In genomic region chr9:136006169-136006568, GRCh38 we compare ENCODE assay signal across 16 cellular contexts. TPM values are rescaled to one million over a fixed set of nuclear protein-coding genes. Genes with fewer than 3 reads are reported as not detected.
DNase-seq lines count a peak whose midpoint lies in the region; ATAC-seq and TF ChIP-seq lines count a peak whose summit lies in the region.
"Had no signal": no experiment of that assay in that cellular context is flagged by ENCODE, and none has a peak within 500 bp of the region (broad histone marks: within the 10 kb centered on the region; RNA-seq: fewer than 3 reads in every experiment).

No MANE protein-coding gene starts in this region.

- H4K8ac ChIP-seq in neuronal stem cell (ENCODE audit: low read depth, low read length) = peak overlapping the region; percentile 55

- 91% methylated on average over 7 of the region's 7 CpGs for WGBS in right cardiac atrium
- WGBS in hepatocyte (ENCODE audit: low lambda C conversion rate, missing lambda C conversion rate) = 96% methylated on average over 6 of the region's 7 CpGs
- no CpG with 5 or more reads among the region's 7 CpGs for WGBS in neuronal stem cell (ENCODE audit: extremely low coverage in 2 of 2, insufficient read length in 2 of 2, insufficient replicate concordance in 1 of 2), 2 donors

- H4K20me1 ChIP-seq in hepatocyte (ENCODE audit: insufficient read depth, poor library complexity, severe bottlenecking) = no peaks in the 10 kb centered on the region
- H4K20me1 ChIP-seq: BLaER1 had no signal

- H3K4ac ChIP-seq in neuronal stem cell (ENCODE audit: low read length) = no peak overlapping the region

- H3K18ac ChIP-seq in neuronal stem cell (ENCODE audit: low read length) = peak overlapping the region; percentile 86

- peaks cover 2% of the 10 kb centered on the region for H3K4me1 ChIP-seq in right cardiac atrium (ENCODE audit: control insufficient read depth, insufficient read depth, low read length)
- peaks cover 49% of the 10 kb centered on the region for H3K4me1 ChIP-seq in hepatocyte (ENCODE audit: insufficient read depth)
- H3K4me1 ChIP-seq in neuronal stem cell (ENCODE audit: control insufficient read depth in 2 of 2, insufficient read depth in 1 of 2, low read depth in 1 of 2, low read length in 2 of 2) = peaks cover 57 to 69% of the 10 kb centered on the region in 2 donors

- peak overlapping the region; percentile 100 for H2AK5ac ChIP-seq in neuronal stem cell (ENCODE audit: low read depth, low read length)

- ATAC-seq in right cardiac atrium (no peak), left ventricle myocardium superior (no peak), HG02678 (IDR thresholded peaks at IDR 0.05; ENCODE audit: unreplicated experiment) (no peak)
- ATAC-seq: HCT116 had no signal

- H3K4me3 ChIP-seq in right cardiac atrium (ENCODE audit: low read length) = no peak overlapping the region
- no peak overlapping the region for H3K4me3 ChIP-seq in SK-N-MC
- no peak overlapping the region for H3K4me3 ChIP-seq in hepatocyte
- H3K4me3 ChIP-seq in neuronal stem cell (ENCODE audit: low read length in 2 of 2) = no peak overlapping the region
- H3K4me3 ChIP-seq: BLaER1 had no signal

- no peaks in the 10 kb centered on the region for H3K9me3 ChIP-seq in right cardiac atrium (ENCODE audit: control insufficient read depth, low read length)
- H3K9me3 ChIP-seq in SK-N-MC (ENCODE audit: low read depth, low read length) = no peaks in the 10 kb centered on the region
- no peaks in the 10 kb centered on the region for H3K9me3 ChIP-seq in hepatocyte (ENCODE audit: low read depth)
- peaks cover 0 to 2% of the 10 kb centered on the region in 2 donors for H3K9me3 ChIP-seq in neuronal stem cell (replicated peaks in 1 of 2; ENCODE audit: control insufficient read depth in 2 of 2, insufficient read depth in 1 of 2, low read depth in 1 of 2, low read length in 2 of 2)
- H3K9me3 ChIP-seq: BLaER1 had no signal

- DNase-seq in right cardiac atrium = peak in 2 of 3 donors; percentile 38 to 57
- no peak for DNase-seq in left ventricle myocardium superior
- no peak for DNase-seq in SK-N-MC (ENCODE audit: low read depth, low spot score)
- DNase-seq in hepatocyte (ENCODE audit: low spot score) = no peak
- DNase-seq in neuronal stem cell (ENCODE audit: low spot score) = no peak
- no peak for DNase-seq in iPS-NIHi7 (ENCODE audit: extremely low spot score)
- no peak for DNase-seq in activated CD8-positive, alpha-beta memory T cell treated with anti-CD3 and anti-CD28 coated beads for 24 hours
- DNase-seq: 8988T; CD4-positive, alpha-beta memory T cell; DMS153; DMS79; GDM1; HFFc6 had no signal

- H3K14ac ChIP-seq in neuronal stem cell (ENCODE audit: low read length) = no peak overlapping the region

- no peaks in the 10 kb centered on the region for H3K9me2 ChIP-seq in hepatocyte (replicated peaks; ENCODE audit: insufficient read depth)

- intact Hi-C loops in right cardiac atrium (cut with DNase I) (no loop called here), left ventricle myocardium superior (cut with micrococcal nuclease) (no loop called here)

- H3K4me2 ChIP-seq in hepatocyte (no peak overlapping the region), neuronal stem cell (ENCODE audit: insufficient read depth, low read length, poor library complexity, severe bottlenecking) (no peak overlapping the region)
- H3K4me2 ChIP-seq: BLaER1 had no signal

- H3K36me3 ChIP-seq in SK-N-MC (ENCODE audit: insufficient read depth, low read length) (peaks cover 14% of the 10 kb centered on the region; the same call in 1 of the 2 replicates), hepatocyte (replicated peaks; ENCODE audit: insufficient read depth, low read depth) (no peaks in the 10 kb centered on the region), neuronal stem cell (replicated peaks in 1 of 2; ENCODE audit: control insufficient read depth in 2 of 2, insufficient read depth in 2 of 2, low read length in 2 of 2) (no peaks in the 10 kb centered on the region)
- H3K36me3 ChIP-seq: BLaER1 had no signal

- H2BK15ac ChIP-seq in neuronal stem cell (ENCODE audit: low read length) = peak overlapping the region; percentile 99

- H3K27ac ChIP-seq in right cardiac atrium (ENCODE audit: low read length) = no peak overlapping the region
- H3K27ac ChIP-seq in SK-N-MC = peak overlapping the region; percentile 68; the same call in 1 of the 2 replicates
- peak overlapping the region; percentile 23 for H3K27ac ChIP-seq in hepatocyte
- no peak overlapping the region for H3K27ac ChIP-seq in neuronal stem cell (replicated peaks; ENCODE audit: low read length)
- H3K27ac ChIP-seq: BLaER1 had no signal

- no peak overlapping the region for H3K23ac ChIP-seq in neuronal stem cell (ENCODE audit: low read depth, low read length, poor library complexity)

- H3K79me2 ChIP-seq in hepatocyte = no peaks in the 10 kb centered on the region

- H4K91ac ChIP-seq in neuronal stem cell (ENCODE audit: low read depth, low read length, poor library complexity) = no peak overlapping the region

- no peak overlapping the region for H2BK5ac ChIP-seq in neuronal stem cell (ENCODE audit: low read length)

- peaks cover 5% of the 10 kb centered on the region for H3K79me1 ChIP-seq in neuronal stem cell (ENCODE audit: low read depth, low read length)

- TF ChIP-seq CTCF in hepatocyte (IDR thresholded peaks at IDR 0.05; ENCODE audit: poor library complexity) = no peak

- H3K9ac ChIP-seq in SK-N-MC (ENCODE audit: insufficient read length) (no peak overlapping the region), neuronal stem cell (ENCODE audit: low read depth, low read length, poor library complexity) (no peak overlapping the region)
- H3K9ac ChIP-seq: BLaER1 had no signal

- H2BK120ac ChIP-seq in neuronal stem cell (ENCODE audit: low read depth, low read length) = peak overlapping the region; percentile 99

- H2AFZ ChIP-seq in hepatocyte (no peak overlapping the region), neuronal stem cell (ENCODE audit: low read length) (no peak overlapping the region)

- peak overlapping the region; percentile 86 for H2BK12ac ChIP-seq in neuronal stem cell (ENCODE audit: low read length)

- H3K27me3 ChIP-seq in right cardiac atrium (ENCODE audit: control insufficient read depth, insufficient read depth) = no peaks in the 10 kb centered on the region
- H3K27me3 ChIP-seq in hepatocyte = no peaks in the 10 kb centered on the region
- H3K27me3 ChIP-seq in neuronal stem cell (ENCODE audit: control insufficient read depth in 3 of 3, insufficient read depth in 3 of 3, low read depth in 1 of 3, low read length in 3 of 3) = no peaks in the 10 kb centered on the region
- H3K27me3 ChIP-seq: BLaER1 had no signal

RNA-seq across cellular contexts. Expression of gene UBAC1, which starts 45.0 kb away (rescaled TPM):
- 10 to 100 TPM; 64.0 to 88.7 (median 76.2) TPM for total RNA-seq in right cardiac atrium
- 83.3 TPM for polyA plus RNA-seq in right cardiac atrium
- total RNA-seq in left ventricle myocardium superior = 116 TPM
- total RNA-seq in hepatocyte = 33.6 and 36.4 TPM in 2 replicates
- polyA plus RNA-seq in hepatocyte = 35.2 and 42.5 TPM in 2 replicates
- 44.5 TPM for polyA plus RNA-seq in neuronal stem cell (2013, experiment 1 of 2)
- polyA plus RNA-seq in neuronal stem cell (2013, experiment 2 of 2) = 42.3 TPM

Comparison
In these comparisons a context has a peak if more than half of its experiments do, and no peak if none do; other contexts are left out.
1. DNase-seq: peak in right cardiac atrium (2 of 3); none in left ventricle myocardium superior (single experiment), SK-N-MC (single experiment), hepatocyte (single experiment), neuronal stem cell (single experiment), iPS-NIHi7 (single experiment) and activated CD8-positive, alpha-beta memory T cell treated with anti-CD3 and anti-CD28 coated beads for 24 hours (single experiment).
2. H3K27ac ChIP-seq: peak in SK-N-MC (single experiment) and hepatocyte (single experiment); none in right cardiac atrium (single experiment) and neuronal stem cell (single experiment).